12 cellular contexts compared by ENCODE assay signal in genomic region chr6:6915219-6915618, GRCh38.
DNase-seq lines count a peak whose midpoint lies in the region; ATAC-seq and TF ChIP-seq lines count a peak whose summit lies in the region.
"Had no signal": no experiment of that assay in that cellular context is flagged by ENCODE, and none has a peak within 500 bp of the region (broad histone marks: within the 10 kb centered on the region; RNA-seq: fewer than 3 reads in every experiment).

No MANE protein-coding gene starts in this region.

- H3K4me2 ChIP-seq in skeletal muscle satellite cell (ENCODE audit: low read length) = peak overlapping the region; percentile 76

- intact Hi-C loops in left ventricle myocardium superior (cut with micrococcal nuclease) = no loop called here

- no peak for DNase-seq in RWPE2 (ENCODE audit: low spot score)
- no peak for DNase-seq in left ventricle myocardium superior
- DNase-seq in EL = no peak
- DNase-seq in naive thymus-derived CD8-positive, alpha-beta T cell = no peak
- no peak for DNase-seq in H7
- DNase-seq: activated T-cell treated with anti-CD3 and anti-CD28 coated beads, Interleukin-2, amount 50 U/mL, for 48 hours; GOT3; retina had no signal

- peaks cover 10% of the 10 kb centered on the region for H3K4me1 ChIP-seq in RWPE2 (ENCODE audit: insufficient read depth, poor library complexity, severe bottlenecking)
- peaks cover 14% of the 10 kb centered on the region for H3K4me1 ChIP-seq in skeletal muscle satellite cell (ENCODE audit: control insufficient read depth, insufficient read depth, low read length)

- H3K27ac Mint-ChIP-seq in naive thymus-derived CD8-positive, alpha-beta T cell = peak overlapping the region in 2 of 10 donors; percentile 26 to 44
- H3K27ac Mint-ChIP-seq: stimulated activated naive CD8-positive, alpha-beta T cell treated with anti-CD3 and anti-CD28 coated beads, Interleukin-15, Interleukin-2, amounts not matched to agents 100 ng/mL and 50 ng/mL, for 24 hours had no signal

- H3K36me3 Mint-ChIP-seq in naive thymus-derived CD8-positive, alpha-beta T cell = no peaks in the 10 kb centered on the region

- H3K27me3 ChIP-seq in RWPE2 (ENCODE audit: insufficient read depth, poor library complexity, severe bottlenecking) (no peaks in the 10 kb centered on the region), skeletal muscle satellite cell (ENCODE audit: control insufficient read depth, insufficient read depth, low read length) (peaks cover 3% of the 10 kb centered on the region), H7 (ENCODE audit: control insufficient read depth, insufficient read depth, low read length) (no peaks in the 10 kb centered on the region)

- peaks cover 6 to 21% (median 13%) of the 10 kb centered on the region in 4 donors for H3K4me1 Mint-ChIP-seq in naive thymus-derived CD8-positive, alpha-beta T cell

- H3K4me3 Mint-ChIP-seq in naive thymus-derived CD8-positive, alpha-beta T cell = peak overlapping the region in 5 of 10 donors; percentile 60 to 74 (median 70)

- POLR2A ChIA-PET in naive thymus-derived CD8-positive, alpha-beta T cell (lab: Charles Lee) = no interaction called here

- H3K9me3 ChIP-seq in RWPE2 (ENCODE audit: severe bottlenecking) (no peaks in the 10 kb centered on the region), skeletal muscle satellite cell (replicated peaks; ENCODE audit: low read length) (no peaks in the 10 kb centered on the region)

- peaks cover 0 to 6% (median 0%) of the 10 kb centered on the region in 5 donors for H3K27me3 Mint-ChIP-seq in naive thymus-derived CD8-positive, alpha-beta T cell

- peak; percentile 34; the same call in 1 of the 2 replicates for TF ChIP-seq RAD21 in Ishikawa (IDR thresholded peaks at IDR 0.05; ENCODE audit: low read depth)

- peak overlapping the region; percentile 10 for H3K9ac ChIP-seq in skeletal muscle satellite cell (ENCODE audit: low read depth, low read length)

- TF ChIP-seq CTCF in RWPE2 (IDR thresholded peaks at IDR 0.05; ENCODE audit: poor library complexity, severe bottlenecking) = peak; percentile 29

- no peak overlapping the region for H3K27ac ChIP-seq in RWPE2 (ENCODE audit: poor library complexity, severe bottlenecking)

- H3K9me3 Mint-ChIP-seq in naive thymus-derived CD8-positive, alpha-beta T cell = no peaks in the 10 kb centered on the region
- H3K9me3 Mint-ChIP-seq: stimulated activated naive CD8-positive, alpha-beta T cell treated with anti-CD3 and anti-CD28 coated beads, Interleukin-15, Interleukin-2, amounts not matched to agents 100 ng/mL and 50 ng/mL, for 24 hours had no signal

- no peak overlapping the region for H3K4me3 ChIP-seq in RWPE2 (ENCODE audit: severe bottlenecking)
- peak overlapping the region; percentile 49 for H3K4me3 ChIP-seq in skeletal muscle satellite cell (ENCODE audit: low read length)
- H3K4me3 ChIP-seq in H7 (ENCODE audit: insufficient read depth, low read depth, low read length) = no peak overlapping the region

- no peaks in the 10 kb centered on the region for H3K36me3 ChIP-seq in RWPE2 (ENCODE audit: low read depth)
- no peaks in the 10 kb centered on the region for H3K36me3 ChIP-seq in skeletal muscle satellite cell (ENCODE audit: insufficient read depth, low read length)
- no peaks in the 10 kb centered on the region for H3K36me3 ChIP-seq in H7 (replicated peaks; ENCODE audit: control insufficient read depth, insufficient read depth, low read length)

- no peak for TF ChIP-seq EP300 in Ishikawa (IDR thresholded peaks at IDR 0.05; ENCODE audit: borderline replicate concordance)

- ATAC-seq in RWPE2 (ENCODE audit: low read depth) (peak; percentile 45; the same call in 1 of the 3 replicates), left ventricle myocardium superior (peak; percentile 17), GM21737 (IDR thresholded peaks at IDR 0.05; ENCODE audit: unreplicated experiment) (no peak)
- no peak for ATAC-seq in naive thymus-derived CD8-positive, alpha-beta T cell

TF ChIP-seq in Ishikawa, 13 proteins besides CTCF, POLR2A, EP300 and RAD21:
- no peak for TF ChIP-seq ZBTB7A (IDR thresholded peaks at IDR 0.05; ENCODE audit: low read depth)
- TF ChIP-seq USF1 (IDR thresholded peaks at IDR 0.05) = no peak
- no peak for TF ChIP-seq EGR1 (IDR thresholded peaks at IDR 0.05)
- no peak for TF ChIP-seq YY1 (IDR thresholded peaks at IDR 0.05; ENCODE audit: low read depth)
- TF ChIP-seq CREB1 (IDR thresholded peaks at IDR 0.05; ENCODE audit: low read depth) = no peak
- no peak for TF ChIP-seq REST (IDR thresholded peaks at IDR 0.05; ENCODE audit: low read depth)
- TF ChIP-seq FOXM1 (IDR thresholded peaks at IDR 0.05; ENCODE audit: borderline replicate concordance, low read depth) = no peak
- no peak for TF ChIP-seq MAX (IDR thresholded peaks at IDR 0.05)
- TF ChIP-seq TEAD4 (IDR thresholded peaks at IDR 0.05) = no peak
- TF ChIP-seq TAF1 (IDR thresholded peaks at IDR 0.05; ENCODE audit: low read depth) = no peak
- TF ChIP-seq NFIC (IDR thresholded peaks at IDR 0.05) = no peak
- TF ChIP-seq CEBPB (IDR thresholded peaks at IDR 0.05) = no peak
- no peak for TF ChIP-seq TCF12 (IDR thresholded peaks at IDR 0.05; ENCODE audit: low read depth)

Comparison
In these comparisons a context has a peak if more than half of its experiments do, and no peak if none do; other contexts are left out.
1. ATAC-seq: peak in RWPE2 (single experiment) and left ventricle myocardium superior (single experiment); none in GM21737 (single experiment) and naive thymus-derived CD8-positive, alpha-beta T cell (0 of 2).